ENCODE assay signal across 11 cellular contexts in the genomic region with DNA sequence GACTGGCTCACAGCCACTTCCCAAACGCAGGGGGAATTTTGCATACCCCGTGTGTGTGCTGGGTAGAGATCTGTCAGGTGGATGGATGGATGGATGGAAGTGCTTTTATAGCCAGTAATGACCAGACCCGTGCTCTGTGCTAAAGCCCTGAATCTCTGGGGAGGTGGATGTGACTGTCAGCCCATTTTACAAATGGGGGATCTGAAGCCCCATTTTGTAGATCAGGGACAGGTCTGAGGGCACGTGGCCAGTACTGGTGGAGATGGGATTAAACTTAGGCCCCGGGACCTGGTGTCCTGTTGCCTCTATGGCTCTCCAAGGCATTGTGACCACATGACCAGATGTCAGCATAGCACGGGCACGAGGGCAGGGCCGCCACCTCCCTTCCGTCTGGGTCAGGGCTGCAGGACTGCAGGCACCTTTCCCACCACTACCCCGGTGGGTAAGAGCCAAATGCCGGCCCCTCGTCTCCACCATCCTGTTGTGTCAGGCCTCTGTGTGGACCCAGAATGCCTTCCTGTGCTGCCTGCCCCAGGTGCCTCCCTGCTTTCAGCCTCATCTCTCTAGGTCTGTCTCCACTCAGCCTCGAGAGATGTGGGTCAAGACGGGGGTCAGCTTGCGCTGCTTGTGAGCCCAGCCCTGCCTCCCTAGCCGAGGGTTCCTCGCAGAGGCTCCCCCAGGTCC. TPM values are rescaled to one million over a fixed set of nuclear protein-coding genes. Genes with fewer than 3 reads are reported as not detected.
DNase-seq lines count a peak whose midpoint lies in the region; ATAC-seq and TF ChIP-seq lines count a peak whose summit lies in the region.
"Had no signal": no experiment of that assay in that cellular context is flagged by ENCODE, and none has a peak within 500 bp of the region (broad histone marks: within the 10 kb centered on the region; RNA-seq: fewer than 3 reads in every experiment).

No MANE protein-coding gene starts in this region.

- no peaks in the 10 kb centered on the region for H3K27me3 Mint-ChIP-seq in stimulated activated naive CD8-positive, alpha-beta T cell treated with anti-CD3 and anti-CD28 coated beads, Interleukin-15, Interleukin-2, amounts not matched to agents 100 ng/mL and 50 ng/mL, for 24 hours
- no peaks in the 10 kb centered on the region for H3K27me3 Mint-ChIP-seq in mesothelial cell of epicardium (ENCODE audit: low read depth)

- peak overlapping the region; percentile 12 to 40 for H3K27ac ChIP-seq in ascending aorta
- no peak overlapping the region for H3K27ac ChIP-seq in A673 (ENCODE audit: low read depth, low read length, poor library complexity, severe bottlenecking)

- H3K4me3 Mint-ChIP-seq in stimulated activated naive CD8-positive, alpha-beta T cell treated with anti-CD3 and anti-CD28 coated beads, Interleukin-15, Interleukin-2, amounts not matched to agents 100 ng/mL and 50 ng/mL, for 24 hours, result no peak overlapping the region
- no peak overlapping the region for H3K4me3 Mint-ChIP-seq in mesothelial cell of epicardium

- H3K27ac Mint-ChIP-seq in stimulated activated naive CD8-positive, alpha-beta T cell treated with anti-CD3 and anti-CD28 coated beads, Interleukin-15, Interleukin-2, amounts not matched to agents 100 ng/mL and 50 ng/mL, for 24 hours, result peak overlapping the region; percentile 67
- no peak overlapping the region for H3K27ac Mint-ChIP-seq in mesothelial cell of epicardium

- no peaks in the 10 kb centered on the region for H3K36me3 Mint-ChIP-seq in stimulated activated naive CD8-positive, alpha-beta T cell treated with anti-CD3 and anti-CD28 coated beads, Interleukin-15, Interleukin-2, amounts not matched to agents 100 ng/mL and 50 ng/mL, for 24 hours (ENCODE audit: low read depth)
- H3K36me3 Mint-ChIP-seq in mesothelial cell of epicardium, result peaks cover 8% of the 10 kb centered on the region

- H3K9me3 ChIP-seq in ascending aorta (no peaks in the 10 kb centered on the region), A673 (ENCODE audit: low read depth, low read length, poor library complexity, severe bottlenecking) (no peaks in the 10 kb centered on the region)

- intact Hi-C loops in ascending aorta (cut with DNase I) (loop anchor here (10.0 kb wide), 2 partner anchors 216 to 264 kb away; partner anchors contain the start of gene RBM38), A673 (cut with micrococcal nuclease; ENCODE audit: unreplicated experiment) (no loop called here)

- no peak for ATAC-seq in stimulated activated naive CD8-positive, alpha-beta T cell treated with anti-CD3 and anti-CD28 coated beads, Interleukin-15, Interleukin-2, amounts not matched to agents 100 U/mL and 50 U/mL, for 24 hours
- ATAC-seq: GM12878 had no signal

- POLR2A ChIA-PET in A673 (lab: Charles Lee; ENCODE audit: low non-redundant PET), result no interaction called here

- no peak for DNase-seq in stimulated activated naive CD8-positive, alpha-beta T cell treated with anti-CD3 and anti-CD28 coated beads, Interleukin-15, Interleukin-2, amounts not matched to agents 100 U/mL and 50 U/mL, for 24 hours
- DNase-seq in ascending aorta (ENCODE audit: low spot score in 2 of 2) (peak in 1 of 2 donors; percentile 58), mesothelial cell of epicardium (ENCODE audit: low spot score in 2 of 2, unreplicated experiment in 2 of 2) (peak; percentile 8 to 33), foreskin melanocyte (no peak), A673 (ENCODE audit: low spot score) (no peak), UCSD-AML1 (lab: John Stamatoyannopoulos, UW; ENCODE audit: unreplicated experiment) (no peak), T-helper 9 cell (no peak)

- TF ChIP-seq CTCF in ascending aorta (IDR thresholded peaks at IDR 0.05) (no peak), mesothelial cell of epicardium (IDR thresholded peaks at IDR 0.05; ENCODE audit: unreplicated experiment) (no peak), A673 (conservative IDR thresholded peaks at IDR 0.05; ENCODE audit: low read depth, low read length) (no peak)

- peaks cover 20% of the 10 kb centered on the region for H3K4me1 Mint-ChIP-seq in stimulated activated naive CD8-positive, alpha-beta T cell treated with anti-CD3 and anti-CD28 coated beads, Interleukin-15, Interleukin-2, amounts not matched to agents 100 ng/mL and 50 ng/mL, for 24 hours (ENCODE audit: low read depth)
- H3K4me1 Mint-ChIP-seq in mesothelial cell of epicardium, result peaks cover 15% of the 10 kb centered on the region

- H3K4me1 ChIP-seq in ascending aorta, result peaks cover 5 to 52% of the 10 kb centered on the region in 2 donors
- peaks cover 6% of the 10 kb centered on the region for H3K4me1 ChIP-seq in A673 (ENCODE audit: insufficient read depth, low read length, poor library complexity, severe bottlenecking)

- H3K27me3 ChIP-seq in ascending aorta (no peaks in the 10 kb centered on the region), A673 (replicated peaks; ENCODE audit: insufficient read depth, low read depth, low read length, poor library complexity) (no peaks in the 10 kb centered on the region)

- H3K4me3 ChIP-seq in ascending aorta (no peak overlapping the region), A673 (ENCODE audit: low read depth, low read length, poor library complexity, severe bottlenecking) (no peak overlapping the region)
- H3K4me3 ChIP-seq: GM12878 had no signal

- CTCF ChIA-PET in A673 (lab: Charles Lee), result no interaction called here

- no TSS peak for BruUV-seq in A673 (replicated peaks; lab: Mats Ljungman, UMichigan)

- peaks cover 6% of the 10 kb centered on the region for H3K9me3 Mint-ChIP-seq in stimulated activated naive CD8-positive, alpha-beta T cell treated with anti-CD3 and anti-CD28 coated beads, Interleukin-15, Interleukin-2, amounts not matched to agents 100 ng/mL and 50 ng/mL, for 24 hours
- H3K9me3 Mint-ChIP-seq in mesothelial cell of epicardium, result no peaks in the 10 kb centered on the region

- H3K36me3 ChIP-seq in ascending aorta (peaks cover 38 to 40% of the 10 kb centered on the region in 2 donors), A673 (ENCODE audit: insufficient read depth, low read length, poor library complexity, severe bottlenecking) (no peaks in the 10 kb centered on the region)

RNA-seq across cellular contexts. Expression of gene ZBP1, which starts 38.4 kb away (rescaled TPM):
- total RNA-seq in ascending aorta (not detected), mesothelial cell of epicardium (not detected in 3 replicates), A673 (2021) (not detected in 2 replicates)
- total RNA-seq: endothelial cell of umbilical vein, LHCN-M2 had no signal

RNA-seq across cellular contexts. Expression of gene PMEPA1, which starts 51.2 kb away (rescaled TPM):
- total RNA-seq in ascending aorta, result 56.8 TPM
- total RNA-seq in mesothelial cell of epicardium, result 39.7 to 40.7 TPM (median 39.9 TPM) in 3 replicates
- 9.7 and 10.4 TPM in 2 replicates for total RNA-seq in A673 (2021)

Comparison
In these comparisons a context has a peak if more than half of its experiments do, and no peak if none do; other contexts are left out.
1. DNase-seq: peak in mesothelial cell of epicardium (2 of 2); none in stimulated activated naive CD8-positive, alpha-beta T cell treated with anti-CD3 and anti-CD28 coated beads, Interleukin-15, Interleukin-2, amounts not matched to agents 100 U/mL and 50 U/mL, for 24 hours (single experiment), foreskin melanocyte (single experiment), A673 (single experiment), UCSD-AML1 (single experiment) and T-helper 9 cell (single experiment).